ENCODE assay signal across 9 cellular contexts in genomic region chr3:12175844-12176453, GRCh38. TPM values are rescaled to one million over a fixed set of nuclear protein-coding genes. Genes with fewer than 3 reads are reported as not detected.
DNase-seq lines count a peak whose midpoint lies in the region; ATAC-seq and TF ChIP-seq lines count a peak whose summit lies in the region.
"Had no signal": no experiment of that assay in that cellular context is flagged by ENCODE, and none has a peak within 500 bp of the region (broad histone marks: within the 10 kb centered on the region; RNA-seq: fewer than 3 reads in every experiment).

No MANE protein-coding gene starts in this region.

- no peak for TF ChIP-seq POLR2A in sigmoid colon (IDR thresholded peaks at IDR 0.05)

- no peak for TF ChIP-seq EP300 in sigmoid colon (IDR thresholded peaks at IDR 0.05)

- DNase-seq in EL (peak; percentile 51), LoVo (ENCODE audit: low spot score) (peak; percentile 69), adipocyte (ENCODE audit: low read depth) (peak; percentile 77), right atrium auricular region (ENCODE audit: low spot score) (peak; percentile 78), sigmoid colon (peak; percentile 78), T-helper 17 cell (no peak)

- H3K27ac ChIP-seq in right atrium auricular region (no peak overlapping the region), sigmoid colon (no peak overlapping the region)

- H3K4me1 ChIP-seq in adipocyte (ENCODE audit: control insufficient read depth, insufficient read depth, low read length), result peaks cover 56% of the 10 kb centered on the region
- H3K4me1 ChIP-seq in right atrium auricular region, result peaks cover 0 to 28% of the 10 kb centered on the region in 2 donors
- H3K4me1 ChIP-seq in sigmoid colon, result no peaks in the 10 kb centered on the region

- H3K36me3 Mint-ChIP-seq in T-helper 17 cell (ENCODE audit: low read depth), result no peaks in the 10 kb centered on the region

- H3K27ac Mint-ChIP-seq in T-helper 17 cell, result no peak overlapping the region

- WGBS in sigmoid colon, 2 donors, result 51 to 62% methylated on average over 3 of the region's 3 CpGs

- intact Hi-C loops in sigmoid colon (cut with DNase I), result loop anchor here (1.0 kb wide), 1 partner anchor 37 kb away; no protein-coding TSS in a partner anchor

- peaks cover 50% of the 10 kb centered on the region for H3K36me3 ChIP-seq in adipocyte (ENCODE audit: control insufficient read depth, insufficient read depth, low read length, severe bottlenecking)
- no peaks in the 10 kb centered on the region for H3K36me3 ChIP-seq in right atrium auricular region
- H3K36me3 ChIP-seq in sigmoid colon, result no peaks in the 10 kb centered on the region

- H3K4me3 ChIP-seq in adipocyte (ENCODE audit: low read length), result no peak overlapping the region
- H3K4me3 ChIP-seq in right atrium auricular region, result no peak overlapping the region
- H3K4me3 ChIP-seq in sigmoid colon, result no peak overlapping the region

- peaks cover 4% of the 10 kb centered on the region for H3K4me1 Mint-ChIP-seq in T-helper 17 cell

- H3K4me3 Mint-ChIP-seq in T-helper 17 cell, result no peak overlapping the region

- peak; percentile 78 for ATAC-seq in GM21515 (IDR thresholded peaks at IDR 0.05; ENCODE audit: unreplicated experiment)
- no peak for ATAC-seq in T-helper 17 cell
- no peak for ATAC-seq in GM18858 (IDR thresholded peaks at IDR 0.05; ENCODE audit: unreplicated experiment)

- H3K9me3 ChIP-seq in adipocyte (ENCODE audit: control insufficient read depth, low read length) (peaks cover 11% of the 10 kb centered on the region), right atrium auricular region (peaks cover 0 to 15% of the 10 kb centered on the region in 2 donors), sigmoid colon (peaks cover 0 to 4% (median 0%) of the 10 kb centered on the region in 4 donors), T-helper 17 cell (ENCODE audit: control insufficient read depth, low read length, poor library complexity, severe bottlenecking) (peaks cover 2% of the 10 kb centered on the region)

- H3K27me3 ChIP-seq in adipocyte (replicated peaks; ENCODE audit: control insufficient read depth, insufficient read depth, low read length), result no peaks in the 10 kb centered on the region
- no peaks in the 10 kb centered on the region for H3K27me3 ChIP-seq in right atrium auricular region
- H3K27me3 ChIP-seq in sigmoid colon, result no peaks in the 10 kb centered on the region

- H3K9ac ChIP-seq in adipocyte (ENCODE audit: low read length), result no peak overlapping the region

- TF ChIP-seq CTCF in right atrium auricular region (IDR thresholded peaks at IDR 0.05), result peak; percentile 72 to 95
- peak; percentile 22 to 73 (median 68) for TF ChIP-seq CTCF in sigmoid colon (IDR thresholded peaks at IDR 0.05)

- no peaks in the 10 kb centered on the region for H3K27me3 Mint-ChIP-seq in T-helper 17 cell

RNA-seq across cellular contexts. Expression of gene TIMP4, which starts 17.2 kb away (rescaled TPM):
- 10 to 100 TPM; 29.1 to 31.1 TPM for total RNA-seq in right atrium auricular region
- total RNA-seq in sigmoid colon, result 10 to 100 TPM; 10.2 to 25.0 (median 16.7) TPM
- 10 to 100 TPM in 1 of 3 donors, 1 to 10 TPM in 2; 3.5 to 10.1 (median 5.4) TPM for polyA plus RNA-seq in sigmoid colon
- not detected for total RNA-seq in T-helper 17 cell
- total RNA-seq: T-helper 2 cell treated with Interferon-gamma antibody and Interleukin-4, amounts not matched to agents 100 ng/mL and 5 ng/mL, for 36 hours had no signal

Comparison
In these comparisons a context has a peak if more than half of its experiments do, and no peak if none do; other contexts are left out.
1. DNase-seq: peak in EL (single experiment), LoVo (single experiment), adipocyte (single experiment), right atrium auricular region (single experiment) and sigmoid colon (single experiment); none in T-helper 17 cell (0 of 3).
2. RNA of gene TIMP4, which starts 17.2 kb away (total RNA-seq): 29.1 to 31.1 TPM in right atrium auricular region and 10.2 to 25.0 TPM in sigmoid colon; not detected in T-helper 17 cell; every median in the first group is over 10 times any median in the second.